Comparison of ENCODE assay signal across 8 cellular contexts in the genomic region with DNA sequence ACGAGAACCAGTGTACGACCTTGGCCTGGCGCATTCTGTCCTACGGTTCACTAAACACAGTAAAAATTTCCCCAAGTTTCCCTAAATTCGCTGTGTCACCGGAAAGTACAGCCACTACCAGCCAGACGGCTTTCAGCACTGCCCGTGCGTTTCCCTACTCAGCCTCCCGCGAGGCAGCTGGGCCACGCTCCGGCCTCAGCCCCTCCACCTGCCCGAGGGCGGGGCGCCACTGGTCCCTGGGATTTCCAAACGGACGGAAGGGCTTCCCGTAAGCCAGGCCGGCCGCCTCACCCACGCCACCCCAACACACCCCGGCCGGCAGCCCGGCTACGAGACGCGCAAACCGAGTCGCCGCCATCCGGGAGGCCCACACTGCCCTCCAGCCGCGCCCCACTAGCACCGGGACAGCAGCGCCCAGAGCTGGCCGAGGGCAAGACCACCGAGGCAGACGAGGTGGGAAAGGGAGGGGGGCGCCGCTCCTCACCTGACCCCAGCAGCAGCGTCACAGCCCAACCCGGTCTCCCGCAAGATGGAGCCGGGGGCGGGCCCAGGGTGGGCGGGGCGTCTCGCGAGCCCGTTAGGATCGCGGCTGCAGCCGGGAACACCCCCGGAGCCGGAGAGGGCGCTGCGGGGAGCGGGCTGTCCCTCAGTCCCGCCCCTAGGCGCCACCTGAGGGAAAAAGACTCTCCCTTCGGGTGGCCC. TPM values are rescaled to one million over a fixed set of nuclear protein-coding genes. Genes with fewer than 3 reads are reported as not detected.
DNase-seq lines count a peak whose midpoint lies in the region; ATAC-seq and TF ChIP-seq lines count a peak whose summit lies in the region.

A gene (minus strand): TSS at position 531 of the 702 bp plus-strand sequence. CDS start 13,202 bp downstream, outside the sequence.

- TF ChIP-seq POLR2A in GM10847 (IDR thresholded peaks at IDR 0.05; ENCODE audit: extremely low read depth, insufficient read length) = peak; percentile 83

- peaks cover 53% of the 10 kb centered on the region for H3K4me1 Mint-ChIP-seq in HFFc6 (ENCODE audit: low read depth)
- H3K4me1 Mint-ChIP-seq in activated naive CD4-positive, alpha-beta T cell treated with anti-CD3 and anti-CD28 coated beads, Interleukin-2, amount 50 U/mL, for 24 hours = peaks cover 51% of the 10 kb centered on the region

- DNase-seq in HFFc6 (peak; percentile 79), NAMALWA (ENCODE audit: low spot score) (peak; percentile 85), glomerular endothelial cell (ENCODE audit: extremely low read depth, low read depth, low spot score) (no peak), omental fat pad (ENCODE audit: low spot score) (peak; percentile 82)

- H3K36me3 Mint-ChIP-seq in HFFc6 (ENCODE audit: low read depth) = peaks cover 5% of the 10 kb centered on the region; the same call in 1 of the 2 replicates
- peaks cover 9% of the 10 kb centered on the region for H3K36me3 Mint-ChIP-seq in activated naive CD4-positive, alpha-beta T cell treated with anti-CD3 and anti-CD28 coated beads, Interleukin-2, amount 50 U/mL, for 24 hours

- ATAC-seq in SK-N-SH treated with all-trans-retinoic acid at 6 μM for 48 hours (peak; percentile 98), omental fat pad (ENCODE audit: low FRiP score) (peak; percentile 97)

- H3K27me3 Mint-ChIP-seq in HFFc6 (ENCODE audit: insufficient read depth) = no peaks in the 10 kb centered on the region; the same call in none of the 2 replicates
- no peaks in the 10 kb centered on the region for H3K27me3 Mint-ChIP-seq in activated naive CD4-positive, alpha-beta T cell treated with anti-CD3 and anti-CD28 coated beads, Interleukin-2, amount 50 U/mL, for 24 hours

- peak within 1 kb of the TSS; percentile 77 for H3K27ac ChIP-seq in temporal lobe (ENCODE audit: low read depth, low read length)

- H3K9me3 Mint-ChIP-seq in HFFc6 = no peaks in the 10 kb centered on the region
- no peaks in the 10 kb centered on the region for H3K9me3 Mint-ChIP-seq in activated naive CD4-positive, alpha-beta T cell treated with anti-CD3 and anti-CD28 coated beads, Interleukin-2, amount 50 U/mL, for 24 hours

- peak within 1 kb of the TSS; percentile 91 for H3K27ac Mint-ChIP-seq in HFFc6
- peak within 1 kb of the TSS; percentile 92 for H3K27ac Mint-ChIP-seq in activated naive CD4-positive, alpha-beta T cell treated with anti-CD3 and anti-CD28 coated beads, Interleukin-2, amount 50 U/mL, for 24 hours

- peak within 1 kb of the TSS; percentile 94 for H3K4me3 Mint-ChIP-seq in HFFc6
- H3K4me3 Mint-ChIP-seq in activated naive CD4-positive, alpha-beta T cell treated with anti-CD3 and anti-CD28 coated beads, Interleukin-2, amount 50 U/mL, for 24 hours = peak within 1 kb of the TSS; percentile 90

- TF ChIP-seq CTCF in HFFc6 (IDR thresholded peaks at IDR 0.05) (peak; percentile 73), omental fat pad (IDR thresholded peaks at IDR 0.05) (no peak)

TF ChIP-seq in SK-N-SH treated with all-trans-retinoic acid at 6 μM for 48 hours, 23 proteins besides CTCF, POLR2A, EP300 and RAD21:
- TF ChIP-seq CSDC2 (CRISPR knock-in tag; IDR thresholded peaks at IDR 0.05) = no peak
- TF ChIP-seq, protein P1, sequence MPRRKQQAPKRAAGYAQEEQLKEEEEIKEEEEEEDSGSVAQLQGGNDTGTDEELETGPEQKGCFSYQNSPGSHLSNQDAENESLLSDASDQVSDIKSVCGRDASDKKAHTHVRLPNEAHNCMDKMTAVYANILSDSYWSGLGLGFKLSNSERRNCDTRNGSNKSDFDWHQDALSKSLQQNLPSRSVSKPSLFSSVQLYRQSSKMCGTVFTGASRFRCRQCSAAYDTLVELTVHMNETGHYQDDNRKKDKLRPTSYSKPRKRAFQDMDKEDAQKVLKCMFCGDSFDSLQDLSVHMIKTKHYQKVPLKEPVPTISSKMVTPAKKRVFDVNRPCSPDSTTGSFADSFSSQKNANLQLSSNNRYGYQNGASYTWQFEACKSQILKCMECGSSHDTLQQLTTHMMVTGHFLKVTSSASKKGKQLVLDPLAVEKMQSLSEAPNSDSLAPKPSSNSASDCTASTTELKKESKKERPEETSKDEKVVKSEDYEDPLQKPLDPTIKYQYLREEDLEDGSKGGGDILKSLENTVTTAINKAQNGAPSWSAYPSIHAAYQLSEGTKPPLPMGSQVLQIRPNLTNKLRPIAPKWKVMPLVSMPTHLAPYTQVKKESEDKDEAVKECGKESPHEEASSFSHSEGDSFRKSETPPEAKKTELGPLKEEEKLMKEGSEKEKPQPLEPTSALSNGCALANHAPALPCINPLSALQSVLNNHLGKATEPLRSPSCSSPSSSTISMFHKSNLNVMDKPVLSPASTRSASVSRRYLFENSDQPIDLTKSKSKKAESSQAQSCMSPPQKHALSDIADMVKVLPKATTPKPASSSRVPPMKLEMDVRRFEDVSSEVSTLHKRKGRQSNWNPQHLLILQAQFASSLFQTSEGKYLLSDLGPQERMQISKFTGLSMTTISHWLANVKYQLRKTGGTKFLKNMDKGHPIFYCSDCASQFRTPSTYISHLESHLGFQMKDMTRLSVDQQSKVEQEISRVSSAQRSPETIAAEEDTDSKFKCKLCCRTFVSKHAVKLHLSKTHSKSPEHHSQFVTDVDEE (CRISPR knock-in tag; IDR thresholded peaks at IDR 0.05) = no peak
- no peak for TF ChIP-seq ZNF565 (CRISPR knock-in tag; conservative IDR thresholded peaks at IDR 0.05; ENCODE audit: low read depth)
- no peak for TF ChIP-seq BACH2 (CRISPR knock-in tag; IDR thresholded peaks at IDR 0.05; ENCODE audit: borderline replicate concordance)
- no peak for TF ChIP-seq ESRRG (CRISPR knock-in tag; IDR thresholded peaks at IDR 0.05)
- TF ChIP-seq GLIS3 (CRISPR knock-in tag; IDR thresholded peaks at IDR 0.05) = no peak

RNA-seq across cellular contexts. Expression of the gene that starts here (rescaled TPM):
- 100 to 1,000 TPM; 125 to 167 (median 134) TPM for total RNA-seq in HFFc6 (2021; fragmentation: NEBNext Ultra II Directional; extraction: Animal tissue kit (Norgen Biotek cat#: 25700))
- total RNA-seq in glomerular endothelial cell (76.1 and 102 TPM in 2 replicates), omental fat pad (100 to 1,000 TPM in 3 of 4 donors, 10 to 100 TPM in 1; 99.6 to 115 (median 112) TPM), temporal lobe (17.0 TPM)
